Comparison of ENCODE assay signal across 15 cellular contexts in genomic region chr6:14883921-14884320, GRCh38.
DNase-seq lines count a peak whose midpoint lies in the region; ATAC-seq lines count a peak whose summit lies in the region.
"Had no signal": no experiment of that assay in that cellular context is flagged by ENCODE, and none has a peak within 500 bp of the region (broad histone marks: within the 10 kb centered on the region; RNA-seq: fewer than 3 reads in every experiment).

No MANE protein-coding gene starts in this region.

- no peaks in the 10 kb centered on the region for H3K27me3 ChIP-seq in H7 (ENCODE audit: control insufficient read depth, insufficient read depth, low read length)

- H3K36me3 ChIP-seq in H7 (replicated peaks; ENCODE audit: control insufficient read depth, insufficient read depth, low read length), result no peaks in the 10 kb centered on the region

- DNase-seq in AG20443 (ENCODE audit: low spot score) (peak; percentile 60), H7 (peak; percentile 38), RPMI7951 (ENCODE audit: low read depth) (peak; percentile 84), iPS-NIHi7 (ENCODE audit: extremely low spot score) (peak; percentile 47), A172 (ENCODE audit: low spot score) (no peak), T-helper 2 cell (no peak)
- DNase-seq: activated CD4-positive, alpha-beta T cell treated with anti-CD3 and anti-CD28 coated beads, Interleukin-2, amount 50 U/mL, for 4 hours; activated gamma-delta T cell; Caco-2; cerebellar nuclear complex; NCI-H1048; occipital lobe; stimulated activated naive CD4-positive, alpha-beta T cell had no signal

- no peak overlapping the region for H3K4me3 ChIP-seq in H7 (ENCODE audit: insufficient read depth, low read depth, low read length)

- ATAC-seq in GM18502 (IDR thresholded peaks at IDR 0.05; ENCODE audit: poor library complexity, unreplicated experiment), result no peak
- no peak for ATAC-seq in HG02678 (IDR thresholded peaks at IDR 0.05; ENCODE audit: unreplicated experiment)

Comparison
In these comparisons a context has a peak if more than half of its experiments do, and no peak if none do; other contexts are left out.
1. DNase-seq: peak in AG20443 (single experiment), H7 (single experiment), RPMI7951 (single experiment) and iPS-NIHi7 (single experiment); none in A172 (single experiment) and T-helper 2 cell (0 of 5).